ENCODE assay signal across 6 cellular contexts in genomic region chr14:20454359-20454644, GRCh38.
DNase-seq lines count a peak whose midpoint lies in the region.

No MANE protein-coding gene starts in this region.

- in situ Hi-C loops in HAP-1 (cut with MboI; ENCODE audit: low sequenced_read_pairs): loop anchor here (5.0 kb wide), 1 partner anchor 37 kb away; no protein-coding TSS in a partner anchor

- no peaks in the 10 kb centered on the region for H3K9me3 ChIP-seq in HAP-1

- peaks cover 5% of the 10 kb centered on the region; the same call in 1 of the 2 replicates for H3K4me1 ChIP-seq in HAP-1

- no peaks in the 10 kb centered on the region for H3K27me3 ChIP-seq in HAP-1 (ENCODE audit: low read depth)

- H3K4me3 ChIP-seq in HAP-1: peak overlapping the region; percentile 72
- peak overlapping the region; percentile 81 for H3K4me3 ChIP-seq in skeletal muscle cell (ENCODE audit: low read depth, low read length)

- peak; percentile 98 for DNase-seq in DMS 273 (lab: John Stamatoyannopoulos, UW; ENCODE audit: unreplicated experiment)
- DNase-seq in HAP-1 (ENCODE audit: low spot score in 2 of 2): no peak
- peak; percentile 99 for DNase-seq in NCI-H2171 (lab: John Stamatoyannopoulos, UW)
- peak; percentile 82 for DNase-seq in effector CD4-positive, alpha-beta T cell
- DNase-seq in skeletal muscle cell (ENCODE audit: low read depth): peak; percentile 46
- no peak for DNase-seq in pons (ENCODE audit: low spot score)

- peaks cover 54% of the 10 kb centered on the region for H3K36me3 ChIP-seq in HAP-1 (replicated peaks)

Comparison
In these comparisons a context has a peak if more than half of its experiments do, and no peak if none do; other contexts are left out.
1. DNase-seq: peak in DMS 273 (single experiment), NCI-H2171 (single experiment), effector CD4-positive, alpha-beta T cell (single experiment) and skeletal muscle cell (single experiment); none in HAP-1 (0 of 2) and pons (single experiment).